29 cellular contexts compared by ENCODE assay signal in genomic region chr1:154683820-154684219, GRCh38.
"Had no signal": no experiment of that assay in that cellular context is flagged by ENCODE, and none has a peak within 500 bp of the region (broad histone marks: within the 10 kb centered on the region; RNA-seq: fewer than 3 reads in every experiment).

No MANE protein-coding gene starts in this region.

- H3K9me3 Mint-ChIP-seq: stimulated activated effector memory CD8-positive, alpha-beta T cell treated with anti-CD3 and anti-CD28 coated beads, Interleukin-12 subunit alpha, Interleukin-12 subunit beta, amount 100 ng/mL, for 72 hours; stimulated activated memory B cell treated with anti-CD40 and anti-IgM and Interleukin-4, amounts not matched to agents 10 μg/mL and 1 μg/mL and 100 μg/mL, for 72 hours; stimulated activated naive B cell treated with anti-CD40 and anti-IgM and Interleukin-4, amounts not matched to agents 10 μg/mL and 1 μg/mL and 100 μg/mL, for 72 hours; stimulated activated naive CD8-positive, alpha-beta T cell treated with anti-CD3 and anti-CD28 coated beads, Interleukin-15, amount 100 ng/mL, for 72 hours; stimulated activated naive CD8-positive, alpha-beta T cell treated with anti-CD3 and anti-CD28 coated beads, Interleukin-15, Interleukin-2, amounts not matched to agents 100 ng/mL and 50 ng/mL, for 24 hours; type B pancreatic cell had no signal

- DNase-seq: stimulated activated CD4-positive, alpha-beta T cell treated with anti-CD3 and anti-CD28 coated beads, Interleukin-2, amount 100 ng/mL, for 48 hours; stimulated activated CD4-positive, alpha-beta T cell treated with anti-CD3 and anti-CD28 coated beads, Interleukin-4, amount 100 ng/mL, for 1 hour; stimulated activated CD4-positive, alpha-beta T cell treated with anti-CD3 and anti-CD28 coated beads, Interleukin-4, amount 100 ng/mL, for 24 hours; stimulated activated CD4-positive, alpha-beta T cell treated with anti-CD3 and anti-CD28 coated beads, Interleukin-4, amount 100 ng/mL, for 4 hours; stimulated activated CD8-positive, alpha-beta memory T cell treated with anti-CD3 and anti-CD28 coated beads, Interleukin-4, amount 100 ng/mL, for 48 hours; stimulated activated naive B cell treated with anti-CD40 and anti-IgM and Interleukin-4, amounts not matched to agents 10 μg/mL and 1 μg/mL and 100 μg/mL, for 72 hours; stimulated activated naive CD4-positive, alpha-beta T cell; stimulated activated naive CD4-positive, alpha-beta T cell treated with Interleukin-2 at 50 U/mL for 16 hours; stimulated activated naive CD8-positive, alpha-beta T cell treated with anti-CD3 and anti-CD28 coated beads, Interleukin-15, amount 100 ng/mL, for 72 hours; stimulated activated naive CD8-positive, alpha-beta T cell treated with anti-CD3 and anti-CD28 coated beads, Interleukin-15, Interleukin-2, amounts not matched to agents 100 U/mL and 50 U/mL, for 24 hours; stomach; substantia nigra; testis; thyroid gland; tibial artery; transverse colon; trophoblast cell; upper lobe of left lung; upper lobe of right lung; uterus had no signal

- H3K4me1 Mint-ChIP-seq: stimulated activated effector memory CD8-positive, alpha-beta T cell treated with anti-CD3 and anti-CD28 coated beads, Interleukin-12 subunit alpha, Interleukin-12 subunit beta, amount 100 ng/mL, for 72 hours; stimulated activated memory B cell treated with anti-CD40 and anti-IgM and Interleukin-4, amounts not matched to agents 10 μg/mL and 1 μg/mL and 100 μg/mL, for 72 hours; stimulated activated naive B cell treated with anti-CD40 and anti-IgM and Interleukin-4, amounts not matched to agents 10 μg/mL and 1 μg/mL and 100 μg/mL, for 72 hours had no signal

- H3K4me3 ChIP-seq: stomach, suprapubic skin, testis, thoracic aorta, thyroid gland, tibial artery, tibial nerve, transverse colon, upper lobe of left lung, upper lobe of right lung, uterus, vagina had no signal

- H3K36me3 ChIP-seq: stomach, suprapubic skin, thoracic aorta, thyroid gland, tibial artery, tibial nerve, transverse colon, upper lobe of left lung, upper lobe of right lung, uterus, vagina had no signal

- H3K9me3 ChIP-seq: stomach, suprapubic skin, testis, thoracic aorta, thyroid gland, tibial artery, transverse colon, upper lobe of left lung, upper lobe of right lung, uterus, vagina had no signal

- H3K27ac ChIP-seq: stomach, suprapubic skin, testis, thoracic aorta, thyroid gland, tibial artery, tibial nerve, transverse colon, upper lobe of left lung, upper lobe of right lung, uterus, vagina had no signal

- H3K4me1 ChIP-seq: stomach, suprapubic skin, testis, thyroid gland, tibial artery, tibial nerve, transverse colon, upper lobe of left lung, upper lobe of right lung, uterus, vagina had no signal

- H3K27me3 Mint-ChIP-seq: stimulated activated naive CD8-positive, alpha-beta T cell treated with anti-CD3 and anti-CD28 coated beads, Interleukin-15, amount 100 ng/mL, for 72 hours had no signal

- H3K4me3 Mint-ChIP-seq: stimulated activated effector memory CD8-positive, alpha-beta T cell treated with anti-CD3 and anti-CD28 coated beads, Interleukin-12 subunit alpha, Interleukin-12 subunit beta, amount 100 ng/mL, for 72 hours; stimulated activated memory B cell treated with anti-CD40 and anti-IgM and Interleukin-4, amounts not matched to agents 10 μg/mL and 1 μg/mL and 100 μg/mL, for 72 hours; stimulated activated naive B cell treated with anti-CD40 and anti-IgM and Interleukin-4, amounts not matched to agents 10 μg/mL and 1 μg/mL and 100 μg/mL, for 72 hours; stimulated activated naive CD8-positive, alpha-beta T cell treated with anti-CD3 and anti-CD28 coated beads, Interleukin-15, amount 100 ng/mL, for 72 hours; stimulated activated naive CD8-positive, alpha-beta T cell treated with anti-CD3 and anti-CD28 coated beads, Interleukin-15, Interleukin-2, amounts not matched to agents 100 ng/mL and 50 ng/mL, for 24 hours; type B pancreatic cell had no signal

- H3K27me3 ChIP-seq: suprapubic skin, testis, thyroid gland, tibial nerve, transverse colon, upper lobe of left lung, upper lobe of right lung, uterus, vagina had no signal

- FAIRE-seq: urothelium cell line had no signal

- H3K27ac Mint-ChIP-seq: stimulated activated effector memory CD8-positive, alpha-beta T cell treated with anti-CD3 and anti-CD28 coated beads, Interleukin-12 subunit alpha, Interleukin-12 subunit beta, amount 100 ng/mL, for 72 hours; stimulated activated memory B cell treated with anti-CD40 and anti-IgM and Interleukin-4, amounts not matched to agents 10 μg/mL and 1 μg/mL and 100 μg/mL, for 72 hours; stimulated activated naive B cell treated with anti-CD40 and anti-IgM and Interleukin-4, amounts not matched to agents 10 μg/mL and 1 μg/mL and 100 μg/mL, for 72 hours; stimulated activated naive CD8-positive, alpha-beta T cell treated with anti-CD3 and anti-CD28 coated beads, Interleukin-15, Interleukin-2, amounts not matched to agents 100 ng/mL and 50 ng/mL, for 24 hours; type B pancreatic cell had no signal

- H3K36me3 Mint-ChIP-seq: stimulated activated effector memory CD8-positive, alpha-beta T cell treated with anti-CD3 and anti-CD28 coated beads, Interleukin-12 subunit alpha, Interleukin-12 subunit beta, amount 100 ng/mL, for 72 hours; stimulated activated memory B cell treated with anti-CD40 and anti-IgM and Interleukin-4, amounts not matched to agents 10 μg/mL and 1 μg/mL and 100 μg/mL, for 72 hours; stimulated activated naive B cell treated with anti-CD40 and anti-IgM and Interleukin-4, amounts not matched to agents 10 μg/mL and 1 μg/mL and 100 μg/mL, for 72 hours; type B pancreatic cell had no signal
